ENCODE assay signal across 28 cellular contexts in genomic region chr13:94400874-94401273, GRCh38.
"Had no signal": no experiment of that assay in that cellular context is flagged by ENCODE, and none has a peak within 500 bp of the region (broad histone marks: within the 10 kb centered on the region; RNA-seq: fewer than 3 reads in every experiment).

No MANE protein-coding gene starts in this region.

- H3K27ac ChIP-seq: colonic mucosa, epithelial cell of prostate, heart right ventricle, left ventricle myocardium inferior, lower lobe of right lung, prostate gland, right atrium auricular region, sigmoid colon, stomach, thyroid gland, upper lobe of left lung had no signal

- H3K4me3 Mint-ChIP-seq: dendritic cell treated with granulocyte-macrophage colony-stimulating factor and Interleukin-4, amounts not matched to agents 40 ng/mL and 50 ng/mL, for 4 days; endodermal cell; naive thymus-derived CD8-positive, alpha-beta T cell; nephron progenitor cell; stimulated activated effector memory CD8-positive, alpha-beta T cell treated with anti-CD3 and anti-CD28 coated beads, Interleukin-12 subunit alpha, Interleukin-12 subunit beta, amount 100 ng/mL, for 72 hours had no signal

- H3K4me1 ChIP-seq: colonic mucosa, heart right ventricle, lower lobe of right lung, prostate gland, right atrium auricular region, stomach, thyroid gland, upper lobe of left lung had no signal

- ATAC-seq: esophagus mucosa; heart right ventricle; left cardiac atrium; lower lobe of right lung; naive thymus-derived CD8-positive, alpha-beta T cell; stimulated activated effector memory CD8-positive, alpha-beta T cell treated with anti-CD3 and anti-CD28 coated beads, Interleukin-12 subunit alpha, Interleukin-12 subunit beta, amount 100 ng/mL, for 72 hours had no signal

- FAIRE-seq: islet of Langerhans, urothelium cell line had no signal

- H3K4me3 ChIP-seq: colonic mucosa, heart right ventricle, left ventricle myocardium inferior, lower lobe of right lung, prostate gland, right atrium auricular region, sigmoid colon, stomach, thyroid gland, upper lobe of left lung had no signal

- H3K4me1 Mint-ChIP-seq: naive thymus-derived CD8-positive, alpha-beta T cell; nephron progenitor cell; stimulated activated effector memory CD8-positive, alpha-beta T cell treated with anti-CD3 and anti-CD28 coated beads, Interleukin-12 subunit alpha, Interleukin-12 subunit beta, amount 100 ng/mL, for 72 hours had no signal

- H3K27me3 ChIP-seq: colonic mucosa, heart right ventricle, right atrium auricular region, sigmoid colon, stomach, thyroid gland, upper lobe of left lung had no signal

- H3K27me3 Mint-ChIP-seq: dendritic cell treated with granulocyte-macrophage colony-stimulating factor and Interleukin-4, amounts not matched to agents 40 ng/mL and 50 ng/mL, for 4 days had no signal

- H3K36me3 Mint-ChIP-seq: naive thymus-derived CD8-positive, alpha-beta T cell; stimulated activated effector memory CD8-positive, alpha-beta T cell treated with anti-CD3 and anti-CD28 coated beads, Interleukin-12 subunit alpha, Interleukin-12 subunit beta, amount 100 ng/mL, for 72 hours had no signal

- H3K9me3 ChIP-seq: colonic mucosa, heart right ventricle, left ventricle myocardium inferior, lower lobe of right lung, prostate gland, right atrium auricular region, sigmoid colon, stomach, thyroid gland, upper lobe of left lung had no signal

- DNase-seq: colonic mucosa; effector CD8-positive, alpha-beta T cell; endodermal cell; foreskin melanocyte; glutamatergic neuron; heart right ventricle; hippocampal formation; left cardiac atrium; left ventricle myocardium inferior; lower lobe of right lung; naive thymus-derived CD8-positive, alpha-beta T cell; nephron progenitor cell; nucleus accumbens; sigmoid colon; stimulated activated CD4-positive, alpha-beta T cell treated with anti-CD3 and anti-CD28 coated beads, Interleukin-2, amount 100 ng/mL, for 24 hours; stimulated activated CD4-positive, alpha-beta T cell treated with anti-CD3 and anti-CD28 coated beads, Interleukin-4, amount 100 ng/mL, for 24 hours; stimulated activated naive CD4-positive, alpha-beta T cell treated with Interleukin-2 at 50 U/mL for 16 hours; stomach; thyroid gland; upper lobe of left lung had no signal

- H3K27ac Mint-ChIP-seq: dendritic cell treated with granulocyte-macrophage colony-stimulating factor and Interleukin-4, amounts not matched to agents 40 ng/mL and 50 ng/mL, for 4 days; endodermal cell; naive thymus-derived CD8-positive, alpha-beta T cell; nephron progenitor cell; stimulated activated effector memory CD8-positive, alpha-beta T cell treated with anti-CD3 and anti-CD28 coated beads, Interleukin-12 subunit alpha, Interleukin-12 subunit beta, amount 100 ng/mL, for 72 hours had no signal

- H3K36me3 ChIP-seq: colonic mucosa, heart right ventricle, left ventricle myocardium inferior, lower lobe of right lung, prostate gland, right atrium auricular region, sigmoid colon, stomach, thyroid gland, upper lobe of left lung had no signal

- H3K9me3 Mint-ChIP-seq: dendritic cell treated with granulocyte-macrophage colony-stimulating factor and Interleukin-4, amounts not matched to agents 40 ng/mL and 50 ng/mL, for 4 days; stimulated activated effector memory CD8-positive, alpha-beta T cell treated with anti-CD3 and anti-CD28 coated beads, Interleukin-12 subunit alpha, Interleukin-12 subunit beta, amount 100 ng/mL, for 72 hours had no signal
